In genomic region chr14:31388687-31389413, GRCh38 we compare ENCODE assay signal across 12 cellular contexts. TPM values are rescaled to one million over a fixed set of nuclear protein-coding genes. Genes with fewer than 3 reads are reported as not detected.
DNase-seq lines count a peak whose midpoint lies in the region; ATAC-seq, FAIRE-seq and TF ChIP-seq lines count a peak whose summit lies in the region.
"Had no signal": no experiment of that assay in that cellular context is flagged by ENCODE, and none has a peak within 500 bp of the region (broad histone marks: within the 10 kb centered on the region; RNA-seq: fewer than 3 reads in every experiment).

No MANE protein-coding gene starts in this region.

- WGBS in K562 (ENCODE audit: insufficient coverage, low coverage, missing lambda C conversion rate) = 74% methylated on average over 5 of the region's 5 CpGs

- TF ChIP-seq CTCF in K562 (IDR thresholded peaks at IDR 0.05 in 2 of 3, conservative IDR thresholded peaks at IDR 0.05 in 1 of 3; ENCODE audit: insufficient read depth in 2 of 3, low read depth in 1 of 3, low read length in 3 of 3) (no peak), mesothelial cell of epicardium (IDR thresholded peaks at IDR 0.05; ENCODE audit: unreplicated experiment) (no peak), BE2C (IDR thresholded peaks at IDR 0.05; ENCODE audit: low read depth, low read length) (no peak)

- TF ChIP-seq RAD21 in K562 (CRISPR knock-in tag; conservative IDR thresholded peaks at IDR 0.05 in 1 of 2, IDR thresholded peaks at IDR 0.05 in 1 of 2) = no peak

- no peaks in the 10 kb centered on the region for H3K9me3 ChIP-seq in CD4-positive, CD25-positive, alpha-beta regulatory T cell (ENCODE audit: control insufficient read depth in 2 of 2, low read length in 2 of 2)
- H3K9me3 ChIP-seq in K562 (replicated peaks; ENCODE audit: control insufficient read depth, insufficient read depth, low read depth, low read length) (no peaks in the 10 kb centered on the region), BE2C (no peaks in the 10 kb centered on the region)
- H3K9me3 ChIP-seq: sigmoid colon had no signal

- H3K36me3 Mint-ChIP-seq in CD4-positive, CD25-positive, alpha-beta regulatory T cell = peaks cover 31% of the 10 kb centered on the region
- H3K36me3 Mint-ChIP-seq in mesothelial cell of epicardium = peaks cover 8% of the 10 kb centered on the region

- no peaks in the 10 kb centered on the region for H3K27me3 ChIP-seq in CD4-positive, CD25-positive, alpha-beta regulatory T cell (ENCODE audit: control insufficient read depth, insufficient read depth, low read length)
- no peaks in the 10 kb centered on the region for H3K27me3 ChIP-seq in K562 (ENCODE audit: control insufficient read depth in 2 of 2, insufficient read depth in 2 of 2, low read length in 2 of 2)
- no peaks in the 10 kb centered on the region for H3K27me3 ChIP-seq in BE2C
- H3K27me3 ChIP-seq: sigmoid colon had no signal

- H3K27ac Mint-ChIP-seq in CD4-positive, CD25-positive, alpha-beta regulatory T cell = peak overlapping the region in 2 of 3 donors; percentile 11 to 47
- H3K27ac Mint-ChIP-seq in mesothelial cell of epicardium = peak overlapping the region; percentile 57

- in situ Hi-C loops in K562 (cut with MboI) = no loop called here

- H3K9me1 ChIP-seq in K562 (ENCODE audit: control insufficient read depth, insufficient read depth, low read length) = no peaks in the 10 kb centered on the region

- TF ChIP-seq EP300 in K562 (IDR thresholded peaks at IDR 0.05; ENCODE audit: low read length) = no peak

- no peaks in the 10 kb centered on the region for H3K9me3 Mint-ChIP-seq in CD4-positive, CD25-positive, alpha-beta regulatory T cell
- no peaks in the 10 kb centered on the region for H3K9me3 Mint-ChIP-seq in mesothelial cell of epicardium
- H3K9me3 Mint-ChIP-seq: activated naive CD4-positive, alpha-beta T cell treated with anti-CD3 and anti-CD28 coated beads, Interleukin-2, amount 50 U/mL, for 24 hours had no signal

- peaks cover 6 to 15% (median 10%) of the 10 kb centered on the region in 4 donors for H3K4me1 Mint-ChIP-seq in CD4-positive, CD25-positive, alpha-beta regulatory T cell
- H3K4me1 Mint-ChIP-seq in mesothelial cell of epicardium = peaks cover 21% of the 10 kb centered on the region

- no peak overlapping the region for H3K9ac ChIP-seq in K562 (ENCODE audit: insufficient read depth in 1 of 2, low read depth in 2 of 2, low read length in 2 of 2)

- H3K4me3 ChIP-seq in CD4-positive, CD25-positive, alpha-beta regulatory T cell (ENCODE audit: low read depth, low read length) = no peak overlapping the region
- H3K4me3 ChIP-seq in K562 (no peak overlapping the region), BE2C (ENCODE audit: low read depth, low read length) (no peak overlapping the region)
- H3K4me3 ChIP-seq: sigmoid colon had no signal

- peaks cover 3% of the 10 kb centered on the region for H3K36me3 ChIP-seq in CD4-positive, CD25-positive, alpha-beta regulatory T cell (ENCODE audit: control insufficient read depth, insufficient read depth, low read length)
- peaks cover 15% of the 10 kb centered on the region; the same call in 2 of the 3 replicates for H3K36me3 ChIP-seq in K562 (ENCODE audit: control insufficient read depth, insufficient read depth, low read length)
- H3K36me3 ChIP-seq in BE2C = peaks cover 25% of the 10 kb centered on the region

- CTCF ChIA-PET in K562 (lab: Yijun Ruan, JAX; ENCODE audit: low intra/inter-chr PET ratio) = no interaction called here

- no TSS peak for BruUV-seq in K562 (replicated peaks; lab: Mats Ljungman, UMichigan)

- H3K4me2 ChIP-seq in K562 (ENCODE audit: insufficient read depth, low read length) = no peak overlapping the region

- DNase-seq in CD4-positive, CD25-positive, alpha-beta regulatory T cell = peak in 1 of 3 donors; percentile 36
- DNase-seq in K562 (ENCODE audit: extremely low read depth in 1 of 4, low spot score in 3 of 4) (no peak), mesothelial cell of epicardium (ENCODE audit: low spot score in 2 of 2, unreplicated experiment in 2 of 2) (no peak), BE2C (no peak)
- DNase-seq: effector CD8-positive, alpha-beta T cell; hypothalamus; sigmoid colon had no signal

- no peaks in the 10 kb centered on the region for H4K20me1 ChIP-seq in K562 (replicated peaks; ENCODE audit: control insufficient read depth, insufficient read depth, low read length)

- H2AFZ ChIP-seq in K562 (ENCODE audit: low read depth, low read length) = no peak overlapping the region

- no peak overlapping the region for H3K4me3 Mint-ChIP-seq in CD4-positive, CD25-positive, alpha-beta regulatory T cell
- H3K4me3 Mint-ChIP-seq in mesothelial cell of epicardium = no peak overlapping the region
- H3K4me3 Mint-ChIP-seq: activated naive CD4-positive, alpha-beta T cell treated with anti-CD3 and anti-CD28 coated beads, Interleukin-2, amount 50 U/mL, for 24 hours had no signal

- intact Hi-C loops in K562 (cut with micrococcal nuclease) = no loop called here

- H3K4me1 ChIP-seq in CD4-positive, CD25-positive, alpha-beta regulatory T cell (ENCODE audit: control insufficient read depth, insufficient read depth, low read length, poor library complexity, severe bottlenecking) = no peaks in the 10 kb centered on the region
- no peaks in the 10 kb centered on the region for H3K4me1 ChIP-seq in K562 (replicated peaks in 1 of 2; ENCODE audit: control insufficient read depth in 2 of 2, insufficient read depth in 2 of 2, low read length in 2 of 2)
- no peaks in the 10 kb centered on the region; the same call in 1 of the 2 replicates for H3K4me1 ChIP-seq in BE2C

- no peak for FAIRE-seq in K562 (lab: Jason Lieb, UNC)

- H3K79me2 ChIP-seq in K562 (ENCODE audit: control insufficient read depth, insufficient read depth, low read length) = no peaks in the 10 kb centered on the region

- H3K27me3 Mint-ChIP-seq in CD4-positive, CD25-positive, alpha-beta regulatory T cell = no peaks in the 10 kb centered on the region
- H3K27me3 Mint-ChIP-seq in mesothelial cell of epicardium (ENCODE audit: low read depth) = no peaks in the 10 kb centered on the region
- H3K27me3 Mint-ChIP-seq: activated naive CD4-positive, alpha-beta T cell treated with anti-CD3 and anti-CD28 coated beads, Interleukin-2, amount 50 U/mL, for 24 hours had no signal

- POLR2A ChIA-PET in K562 (lab: Yijun Ruan, JAX) = interaction anchor here (0.6 kb wide), 1 partner anchor 32 kb away, joined by 3 read pairs; the partner anchor contains the start of gene HEATR5A

- ATAC-seq in CD4-positive, CD25-positive, alpha-beta regulatory T cell (ENCODE audit: low read depth in 2 of 2) = no peak
- ATAC-seq in GM19351 (IDR thresholded peaks at IDR 0.05; ENCODE audit: unreplicated experiment) (peak; percentile 64), K562 (no peak), HG03342 (IDR thresholded peaks at IDR 0.05; ENCODE audit: unreplicated experiment) (no peak), GM18870 (IDR thresholded peaks at IDR 0.05; ENCODE audit: unreplicated experiment) (no peak), HG02798 (IDR thresholded peaks at IDR 0.05; ENCODE audit: poor library complexity, unreplicated experiment) (no peak)

- no peak for TF ChIP-seq POLR2A in K562 (conservative IDR thresholded peaks at IDR 0.05)

- no peak overlapping the region for H3K27ac ChIP-seq in CD4-positive, CD25-positive, alpha-beta regulatory T cell (ENCODE audit: insufficient read depth, low read length, poor library complexity, severe bottlenecking)
- H3K27ac ChIP-seq in K562 (ENCODE audit: extremely low read depth, low read depth, low read length) = no peak overlapping the region

TF ChIP-seq in K562, 482 proteins besides CTCF, POLR2A, EP300 and RAD21:
- no peak for TF ChIP-seq ZNF655 (CRISPR knock-in tag; IDR thresholded peaks at IDR 0.05)
- no peak for TF ChIP-seq NELFE (IDR thresholded peaks at IDR 0.05; ENCODE audit: insufficient read depth, insufficient read length)
- no peak for TF ChIP-seq NR2C1 (IDR thresholded peaks at IDR 0.05)
- TF ChIP-seq NR2C1 (tag; IDR thresholded peaks at IDR 0.05) = 0 out of 2 replicates have a peak, but pooled peaks have one; percentile 23
- TF ChIP-seq CREBBP (IDR thresholded peaks at IDR 0.05; ENCODE audit: low read depth, low read length) = no peak
TF ChIP-seq in K562: peak in this region for 1.

RNA-seq across cellular contexts. Expression of gene HEATR5A, which starts 31.5 kb away (rescaled TPM):
- total RNA-seq in CD4-positive, CD25-positive, alpha-beta regulatory T cell = 11.4 TPM
- 1 to 10 TPM; 4.2 to 7.4 (median 5.1) TPM for polyA plus RNA-seq in CD4-positive, CD25-positive, alpha-beta regulatory T cell
- 26.1 and 62.8 TPM in 2 replicates for total RNA-seq in K562 (2011; cell fraction: chromatin; rRNA removed; ENCODE audit: low replicate concordance)
- total RNA-seq in K562 (2011; cell fraction: nucleolus; rRNA removed) = 15.3 and 18.7 TPM in 2 replicates
- total RNA-seq in K562 (2011; cell fraction: nucleoplasm; rRNA removed) = 28.0 and 32.4 TPM in 2 replicates
- 8.1 and 8.4 TPM in 2 replicates for total RNA-seq in K562 (2014; rRNA removed)
- 27.7 and 30.4 TPM in 2 replicates for total RNA-seq in K562 (2014; rRNA removed; fragmentation: Illumina TruSeq; extraction: Trizol)
- 17.5 and 19.3 TPM in 2 replicates for total RNA-seq in K562 (2015; rRNA removed; fragmentation: Illumina TruSeq; extraction: Trizol)
- 18.7 and 23.0 TPM in 2 replicates for total RNA-seq in K562 (2021)
- 18.4 and 23.6 TPM in 2 replicates for polyA plus RNA-seq in K562 (2011; rRNA removed)
- 6.1 and 10.2 TPM in 2 replicates for polyA plus RNA-seq in K562 (2011; cell fraction: cytosol; rRNA removed)
- 7.7 and 8.5 TPM in 2 replicates for polyA plus RNA-seq in K562 (2011; cell fraction: nucleus; rRNA removed)
- 8.8 and 19.2 TPM in 2 replicates for polyA plus RNA-seq in K562 (2012)
- polyA plus RNA-seq in K562 (2014; fragmentation: Illumina TruSeq; extraction: Trizol) = 12.3 and 14.9 TPM in 2 replicates
- 10 to 100 TPM; 46.4 to 50.9 TPM for polyA plus RNA-seq in K562 (2014; fragmentation: Nextera tagmentation; extraction: Ambion mirVana)
- 8.0 and 10.8 TPM in 2 replicates for polyA plus RNA-seq in K562 (2014; rRNA removed)
- polyA minus RNA-seq in K562 (2011; rRNA and poly(A)+ RNA removed) = 37.7 and 39.8 TPM in 2 replicates
- polyA minus RNA-seq in K562 (2011; cell fraction: cytosol; rRNA and poly(A)+ RNA removed) = 9.1 and 10.8 TPM in 2 replicates
- polyA minus RNA-seq in K562 (2011; cell fraction: nucleus; rRNA and poly(A)+ RNA removed) = 13.2 and 27.7 TPM in 2 replicates
- 21.5 to 24.4 TPM (median 22.2 TPM) in 3 replicates for total RNA-seq in mesothelial cell of epicardium
- polyA plus RNA-seq in BE2C (2012; ENCODE audit: insufficient read depth, insufficient read length, low read depth) = 6.3 TPM
